ENCODE assay signal across 1 cellular context in genomic region chr10:69703256-69703655, GRCh38.
TF ChIP-seq lines count a peak whose summit lies in the region.

No MANE protein-coding gene starts in this region.

TF ChIP-seq in IMR-90, 13 proteins besides CTCF, POLR2A, EP300 and RAD21 (continued from another document):
- TF ChIP-seq MXI1 (IDR thresholded peaks at IDR 0.05; ENCODE audit: borderline replicate concordance, low read depth, low read length): no peak
- no peak for TF ChIP-seq MAFK (IDR thresholded peaks at IDR 0.05; ENCODE audit: low read depth, low read length)
TF ChIP-seq in IMR-90: peak in this region for 0.
